Comparison of ENCODE assay signal across 16 cellular contexts in genomic region chr15:40344217-40344616, GRCh38. TPM values are rescaled to one million over a fixed set of nuclear protein-coding genes. Genes with fewer than 3 reads are reported as not detected.
DNase-seq lines count a peak whose midpoint lies in the region; ATAC-seq, FAIRE-seq and TF ChIP-seq lines count a peak whose summit lies in the region.
"Had no signal": no experiment of that assay in that cellular context is flagged by ENCODE, and none has a peak within 500 bp of the region (broad histone marks: within the 10 kb centered on the region; RNA-seq: fewer than 3 reads in every experiment).

No MANE protein-coding gene starts in this region.

- H3K4me3 Mint-ChIP-seq in activated naive CD8-positive, alpha-beta T cell treated with anti-CD3 and anti-CD28 coated beads for 36 hours: no peak overlapping the region
- H3K4me3 Mint-ChIP-seq in type B pancreatic cell: no peak overlapping the region
- H3K4me3 Mint-ChIP-seq: activated CD4-positive, alpha-beta memory T cell treated with anti-CD3 and anti-CD28 coated beads for 36 hours had no signal

- H3K27ac ChIP-seq in heart right ventricle (peak overlapping the region in 8 of 10 donors; percentile 41 to 99 (median 74)), kidney (ENCODE audit: low read depth in 2 of 2, low read length in 2 of 2) (no peak overlapping the region), upper lobe of right lung (no peak overlapping the region)
- H3K27ac ChIP-seq: testis had no signal

- DNase-seq in heart right ventricle (no peak), cardiac septum (ENCODE audit: low spot score) (no peak), astrocyte of the spinal cord (ENCODE audit: low read depth, low spot score) (peak; percentile 32), kidney (peak; percentile 13), upper lobe of right lung (peak; percentile 36), type B pancreatic cell (ENCODE audit: extremely low spot score, unreplicated experiment) (no peak)
- DNase-seq in stimulated activated CD4-positive, alpha-beta T cell treated with anti-CD3 and anti-CD28 coated beads, Interleukin-1b, Interleukin-23, amount 100 ng/mL, for 48 hours: no peak
- DNase-seq in activated naive CD8-positive, alpha-beta T cell treated with anti-CD3 and anti-CD28 coated beads for 36 hours: no peak
- DNase-seq: islet precursor cell had no signal

- intact Hi-C loops in heart right ventricle (cut with DNase I) (loop anchor here in 6 of 10 donors (2.0 to 5.0 kb wide), 4 partner anchors 23 to 79 kb away; no protein-coding TSS in a partner anchor), cardiac septum (cut with DNase I) (no loop called here), kidney (cut with DNase I) (no loop called here), upper lobe of right lung (cut with DNase I) (no loop called here)

- H3K27ac Mint-ChIP-seq in activated naive CD8-positive, alpha-beta T cell treated with anti-CD3 and anti-CD28 coated beads for 36 hours: no peak overlapping the region
- H3K27ac Mint-ChIP-seq in type B pancreatic cell: no peak overlapping the region
- H3K27ac Mint-ChIP-seq: activated CD4-positive, alpha-beta memory T cell treated with anti-CD3 and anti-CD28 coated beads for 36 hours; activated T-helper 2 cell treated with anti-CD3 and anti-CD28 coated beads, Interferon-gamma antibody, Interleukin-2, Interleukin-4, amounts not matched to agents 10 μg/mL and 5 μg/mL and 100 μg/mL, durations not matched to agents 14 hours and 24 hours and 36 hours had no signal

- WGBS in heart right ventricle, 2 donors: 44 to 51% methylated on average over 6 of the region's 6 CpGs

- no peak for TF ChIP-seq CTCF in heart right ventricle (IDR thresholded peaks at IDR 0.05)
- no peak for TF ChIP-seq CTCF in astrocyte of the spinal cord (IDR thresholded peaks at IDR 0.05; ENCODE audit: low read depth, low read length)
- TF ChIP-seq CTCF in kidney (IDR thresholded peaks at IDR 0.05; ENCODE audit: borderline replicate concordance, extremely low read depth, insufficient read depth): no peak
- no peak for TF ChIP-seq CTCF in upper lobe of right lung (IDR thresholded peaks at IDR 0.05)
- TF ChIP-seq CTCF in type B pancreatic cell (conservative IDR thresholded peaks at IDR 0.05): no peak

- no peak for ATAC-seq in heart right ventricle
- no peak for ATAC-seq in upper lobe of right lung

- H3K4me1 ChIP-seq in heart right ventricle (peaks cover 28 to 68% (median 55%) of the 10 kb centered on the region in 9 donors), kidney (ENCODE audit: control insufficient read depth in 1 of 2, insufficient read depth in 1 of 2, low read depth in 1 of 2, low read length in 2 of 2) (peaks cover 11 to 23% of the 10 kb centered on the region in 2 donors), upper lobe of right lung (peaks cover 43% of the 10 kb centered on the region)

- no peaks in the 10 kb centered on the region for H3K4me1 Mint-ChIP-seq in activated naive CD8-positive, alpha-beta T cell treated with anti-CD3 and anti-CD28 coated beads for 36 hours
- peaks cover 12% of the 10 kb centered on the region for H3K4me1 Mint-ChIP-seq in type B pancreatic cell (ENCODE audit: unreplicated experiment)

- no peaks in the 10 kb centered on the region for H3K9me3 Mint-ChIP-seq in activated naive CD8-positive, alpha-beta T cell treated with anti-CD3 and anti-CD28 coated beads for 36 hours
- no peaks in the 10 kb centered on the region for H3K9me3 Mint-ChIP-seq in type B pancreatic cell
- H3K9me3 Mint-ChIP-seq: activated CD4-positive, alpha-beta memory T cell treated with anti-CD3 and anti-CD28 coated beads for 36 hours; activated T-helper 2 cell treated with anti-CD3 and anti-CD28 coated beads, Interferon-gamma antibody, Interleukin-2, Interleukin-4, amounts not matched to agents 10 μg/mL and 5 μg/mL and 100 μg/mL, durations not matched to agents 14 hours and 24 hours and 36 hours had no signal

- H3K36me3 Mint-ChIP-seq in activated naive CD8-positive, alpha-beta T cell treated with anti-CD3 and anti-CD28 coated beads for 36 hours: no peaks in the 10 kb centered on the region
- H3K36me3 Mint-ChIP-seq in type B pancreatic cell: no peaks in the 10 kb centered on the region
- H3K36me3 Mint-ChIP-seq: activated CD4-positive, alpha-beta memory T cell treated with anti-CD3 and anti-CD28 coated beads for 36 hours had no signal

- H3K9ac ChIP-seq in kidney (ENCODE audit: low read length in 2 of 2): no peak overlapping the region
- H3K9ac ChIP-seq: parathyroid adenoma had no signal

- in situ Hi-C loops in astrocyte of the spinal cord (cut with HindIII; ENCODE audit: low sequenced_read_pairs): no loop called here

- H3K9me3 ChIP-seq in heart right ventricle (no peaks in the 10 kb centered on the region), kidney (ENCODE audit: control insufficient read depth in 1 of 2, low read length in 2 of 2) (no peaks in the 10 kb centered on the region), upper lobe of right lung (no peaks in the 10 kb centered on the region)
- H3K9me3 ChIP-seq: testis had no signal

- H3K4me3 ChIP-seq in heart right ventricle (no peak overlapping the region), astrocyte of the spinal cord (ENCODE audit: low read depth, low read length) (no peak overlapping the region), kidney (ENCODE audit: low read length in 2 of 2) (no peak overlapping the region), upper lobe of right lung (no peak overlapping the region)
- H3K4me3 ChIP-seq: testis had no signal

- no peaks in the 10 kb centered on the region for H3K27me3 Mint-ChIP-seq in activated naive CD8-positive, alpha-beta T cell treated with anti-CD3 and anti-CD28 coated beads for 36 hours
- no peaks in the 10 kb centered on the region for H3K27me3 Mint-ChIP-seq in type B pancreatic cell
- H3K27me3 Mint-ChIP-seq: activated CD4-positive, alpha-beta memory T cell treated with anti-CD3 and anti-CD28 coated beads for 36 hours had no signal

- no peak for FAIRE-seq in kidney (lab: Jason Lieb, UNC)
- FAIRE-seq: A204.1 had no signal

- no peaks in the 10 kb centered on the region for H3K36me3 ChIP-seq in heart right ventricle
- no peaks in the 10 kb centered on the region for H3K36me3 ChIP-seq in kidney (ENCODE audit: control insufficient read depth in 1 of 2, insufficient read depth in 2 of 2, low read length in 2 of 2)
- H3K36me3 ChIP-seq in upper lobe of right lung: no peaks in the 10 kb centered on the region

- H3K27me3 ChIP-seq in heart right ventricle: no peaks in the 10 kb centered on the region
- H3K27me3 ChIP-seq in upper lobe of right lung: no peaks in the 10 kb centered on the region
- H3K27me3 ChIP-seq: testis had no signal

RNA-seq across cellular contexts. Expression of gene CCDC9B, which starts 3.5 kb away (rescaled TPM):
- total RNA-seq in heart right ventricle (100 to 1,000 TPM; 113 to 190 (median 151) TPM), cardiac septum (178 TPM), kidney (60.0 TPM), upper lobe of right lung (72.5 TPM), type B pancreatic cell (ENCODE audit: low replicate concordance) (1.6 and 2.4 TPM in 2 replicates)
- polyA plus RNA-seq in heart right ventricle (10 to 100 TPM; 13.0 to 97.4 TPM), kidney (ENCODE audit: insufficient read depth, low read depth, low replicate concordance) (4.7 TPM)
- under 1 TPM; 0.24 to 0.62 TPM for total RNA-seq in activated naive CD8-positive, alpha-beta T cell treated with anti-CD3 and anti-CD28 coated beads for 36 hours

RNA-seq across cellular contexts. Expression of gene PHGR1, which starts 6.6 kb away (rescaled TPM):
- total RNA-seq in heart right ventricle (not detected), cardiac septum (not detected), kidney (not detected), upper lobe of right lung (not detected), type B pancreatic cell (ENCODE audit: low replicate concordance) (5.6 and 15.8 TPM in 2 replicates)
- polyA plus RNA-seq in heart right ventricle (not detected), kidney (ENCODE audit: insufficient read depth, low read depth, low replicate concordance) (not detected)
- not detected for total RNA-seq in activated naive CD8-positive, alpha-beta T cell treated with anti-CD3 and anti-CD28 coated beads for 36 hours
- total RNA-seq: activated CD4-positive, alpha-beta memory T cell treated with anti-CD3 and anti-CD28 coated beads for 36 hours; activated T-helper 2 cell treated with anti-CD3 and anti-CD28 coated beads, Interferon-gamma antibody, Interleukin-2, Interleukin-4, amounts not matched to agents 10 μg/mL and 5 μg/mL and 100 μg/mL, durations not matched to agents 14 hours and 24 hours and 36 hours; glomerular endothelial cell; mononuclear cell; testis had no signal

RNA-seq across cellular contexts. Expression of gene DISP2, which starts 13.8 kb away (rescaled TPM):
- total RNA-seq in heart right ventricle: 1 to 10 TPM in 2 of 10 donors, under 1 TPM in 8; 0.08 to 1.3 (median 0.71) TPM
- 1 to 10 TPM in 1 of 2 donors, under 1 TPM in 1; 0.16 to 2.7 TPM for polyA plus RNA-seq in heart right ventricle
- total RNA-seq in cardiac septum: 1.2 TPM
- 0.69 TPM for total RNA-seq in kidney
- polyA plus RNA-seq in kidney (ENCODE audit: insufficient read depth, low read depth, low replicate concordance): 0.04 TPM
- 6.5 TPM for total RNA-seq in upper lobe of right lung
- under 1 TPM; 0.08 to 0.14 TPM for total RNA-seq in activated naive CD8-positive, alpha-beta T cell treated with anti-CD3 and anti-CD28 coated beads for 36 hours
- total RNA-seq in type B pancreatic cell (ENCODE audit: low replicate concordance): 1.5 and 1.8 TPM in 2 replicates

RNA-seq across cellular contexts. Expression of gene INAFM2, which starts 20.7 kb away (rescaled TPM):
- total RNA-seq in heart right ventricle (10 to 100 TPM; 32.5 to 63.9 (median 40.9) TPM), cardiac septum (40.0 TPM), kidney (21.6 TPM), upper lobe of right lung (39.5 TPM), type B pancreatic cell (ENCODE audit: low replicate concordance) (12.3 and 23.6 TPM in 2 replicates)
- polyA plus RNA-seq in heart right ventricle (10 to 100 TPM; 19.8 to 56.1 TPM), kidney (ENCODE audit: insufficient read depth, low read depth, low replicate concordance) (14.7 TPM)
- total RNA-seq in activated naive CD8-positive, alpha-beta T cell treated with anti-CD3 and anti-CD28 coated beads for 36 hours: 10 to 100 TPM; 13.5 to 15.5 TPM

RNA-seq across cellular contexts. Expression of gene PLCB2, which starts 36.5 kb away (rescaled TPM):
- total RNA-seq in heart right ventricle: 10 to 100 TPM in 2 of 10 donors, 1 to 10 TPM in 8; 1.2 to 24.4 (median 4.9) TPM
- polyA plus RNA-seq in heart right ventricle: 10 to 100 TPM in 1 of 2 donors, 1 to 10 TPM in 1; 4.2 to 14.6 TPM
- total RNA-seq in cardiac septum: 4.6 TPM
- total RNA-seq in kidney: 37.2 TPM
- 4.4 TPM for polyA plus RNA-seq in kidney (ENCODE audit: insufficient read depth, low read depth, low replicate concordance)
- total RNA-seq in upper lobe of right lung: 61.2 TPM
- 10 to 100 TPM; 40.8 to 43.6 TPM for total RNA-seq in activated naive CD8-positive, alpha-beta T cell treated with anti-CD3 and anti-CD28 coated beads for 36 hours
- total RNA-seq in type B pancreatic cell (ENCODE audit: low replicate concordance): 0.71 and 5.8 TPM in 2 replicates

Comparison
In these comparisons a context has a peak if more than half of its experiments do, and no peak if none do; other contexts are left out.
1. intact Hi-C loops: an anchor here in heart right ventricle (2.0 to 5.0 kb wide); none called in cardiac septum, kidney and upper lobe of right lung.
2. DNase-seq: peak in astrocyte of the spinal cord (single experiment), kidney (single experiment) and upper lobe of right lung (single experiment); none in heart right ventricle (0 of 2), cardiac septum (single experiment), stimulated activated CD4-positive, alpha-beta T cell treated with anti-CD3 and anti-CD28 coated beads, Interleukin-1b, Interleukin-23, amount 100 ng/mL, for 48 hours (single experiment), activated naive CD8-positive, alpha-beta T cell treated with anti-CD3 and anti-CD28 coated beads for 36 hours (single experiment) and type B pancreatic cell (single experiment).
3. H3K27ac ChIP-seq: peak in heart right ventricle (8 of 10); none in kidney (0 of 2) and upper lobe of right lung (single experiment).
4. RNA of gene CCDC9B, which starts 3.5 kb away (total RNA-seq): 178 TPM in cardiac septum (single experiment), 113 to 190 TPM in heart right ventricle, 72.5 TPM in upper lobe of right lung (single experiment) and 60.0 TPM in kidney (single experiment); 1.6 to 2.4 TPM in type B pancreatic cell and 0.24 to 0.62 TPM in activated naive CD8-positive, alpha-beta T cell treated with anti-CD3 and anti-CD28 coated beads for 36 hours; every median in the first group is over 10 times any median in the second.